In the genomic region with DNA sequence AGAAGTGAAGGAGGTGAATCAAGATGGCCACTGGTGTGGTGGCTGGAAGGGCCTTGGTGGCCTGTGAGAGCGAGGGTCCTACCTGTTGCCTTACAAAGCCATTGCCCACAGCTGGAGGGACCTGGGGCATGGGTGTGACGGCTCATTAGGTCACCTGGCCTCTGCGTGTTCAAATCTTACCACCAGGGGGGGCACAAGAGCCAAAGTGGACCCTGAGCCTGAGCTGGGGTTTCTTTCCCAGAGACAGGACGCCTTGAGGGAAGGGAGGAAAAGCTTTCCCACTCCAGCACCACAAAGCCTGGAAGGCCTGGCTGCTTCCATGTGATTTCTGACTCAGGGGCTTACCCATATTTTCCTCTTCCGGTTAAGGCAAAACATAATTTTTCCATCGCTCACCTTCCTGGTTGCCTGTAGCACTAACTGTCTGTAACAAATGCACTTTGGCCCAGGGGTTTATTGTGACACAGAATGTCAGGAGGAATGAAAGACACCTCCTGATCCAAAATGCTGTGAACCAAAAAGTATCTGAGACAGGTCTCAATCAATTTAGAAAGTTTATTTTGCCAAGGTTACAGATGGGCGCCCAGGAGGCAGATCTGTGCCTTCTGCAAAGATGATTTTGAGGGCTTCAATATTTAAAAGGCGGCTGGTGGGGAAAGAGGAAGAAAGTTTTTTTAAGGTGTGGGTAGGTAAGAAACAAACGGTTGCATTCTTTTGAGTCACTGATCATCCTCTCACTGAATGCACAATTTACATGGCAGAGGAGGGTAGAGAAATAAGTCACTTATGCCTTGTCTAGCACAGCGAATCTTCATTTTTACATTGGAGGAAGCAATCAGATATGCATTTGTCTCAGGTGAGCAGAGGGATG, we compare ENCODE assay signal across 8 cellular contexts. TPM values are rescaled to one million over a fixed set of nuclear protein-coding genes. Genes with fewer than 3 reads are reported as not detected.
DNase-seq lines count a peak whose midpoint lies in the region; ATAC-seq, FAIRE-seq and TF ChIP-seq lines count a peak whose summit lies in the region.

No MANE protein-coding gene starts in this region.

- no peak overlapping the region for H3K27ac ChIP-seq in osteoblast (ENCODE audit: low read depth, low read length)

- H3K4me1 ChIP-seq in osteoblast (ENCODE audit: insufficient read depth, low read length), result peaks cover 3% of the 10 kb centered on the region

- H3K4me2 ChIP-seq in osteoblast (ENCODE audit: insufficient read depth, low read length), result no peak overlapping the region

- H4K20me1 ChIP-seq in osteoblast (ENCODE audit: insufficient read depth, low read length), result no peaks in the 10 kb centered on the region

- no peak overlapping the region for H3K4me3 ChIP-seq in osteoblast (ENCODE audit: insufficient read depth, low read length)

- DNase-seq in HuH-7 (ENCODE audit: low spot score) (peak; percentile 99), RKO (ENCODE audit: low spot score) (peak; percentile 94), frontal cortex (ENCODE audit: low spot score in 2 of 2) (peak; percentile 89 to 94), osteoblast (ENCODE audit: insufficient read length, low spot score, missing footprints) (peak; percentile 100), superior temporal gyrus (ENCODE audit: extremely low spot score) (peak; percentile 95)
- peak; percentile 90 for DNase-seq in activated effector memory CD4-positive, alpha-beta T cell treated with anti-CD3 and anti-CD28 coated beads, Interleukin-2, amount 50 U/mL, for 16 hours

- no peaks in the 10 kb centered on the region for H3K9me3 ChIP-seq in osteoblast (ENCODE audit: low read depth, low read length)

- no peak for ATAC-seq in GM19351 (IDR thresholded peaks at IDR 0.05; ENCODE audit: unreplicated experiment)

- H3K79me2 ChIP-seq in osteoblast (ENCODE audit: insufficient read depth, low read length), result no peaks in the 10 kb centered on the region

- no peak overlapping the region for H2AFZ ChIP-seq in osteoblast (ENCODE audit: low read length)

- FAIRE-seq in G401.6 (lab: Jason Lieb, UNC) (peak; percentile 94), frontal cortex (lab: Jason Lieb, UNC) (no peak)

- H3K27me3 ChIP-seq in osteoblast (ENCODE audit: insufficient read depth, low read length), result peaks cover 28% of the 10 kb centered on the region

- TF ChIP-seq CTCF in osteoblast (IDR thresholded peaks at IDR 0.05; ENCODE audit: extremely low read depth, low read depth, low read length), result peak; percentile 94

- H3K36me3 ChIP-seq in osteoblast (ENCODE audit: insufficient read depth, low read length), result no peaks in the 10 kb centered on the region

RNA-seq across cellular contexts. Expression of gene CD9, which starts 4.3 kb away (rescaled TPM):
- total RNA-seq in frontal cortex, result 26.5 TPM
- total RNA-seq in osteoblast, result 19.4 and 34.4 TPM in 2 replicates
